ENCODE assay signal across 8 cellular contexts in genomic region chr12:4320287-4320858, GRCh38. TPM values are rescaled to one million over a fixed set of nuclear protein-coding genes. Genes with fewer than 3 reads are reported as not detected.
DNase-seq lines count a peak whose midpoint lies in the region; ATAC-seq and TF ChIP-seq lines count a peak whose summit lies in the region.

No MANE protein-coding gene starts in this region.

- ATAC-seq in GM21390 (IDR thresholded peaks at IDR 0.05; ENCODE audit: unreplicated experiment): peak; percentile 35
- peak; percentile 2 for ATAC-seq in HG03575 (IDR thresholded peaks at IDR 0.05; ENCODE audit: extremely low read depth, insufficient number of reproducible peaks, low FRiP score, unreplicated experiment)

- TF ChIP-seq POLR2A in breast epithelium (IDR thresholded peaks at IDR 0.05): no peak

- peaks cover 0 to 2% of the 10 kb centered on the region in 2 donors for H3K27me3 Mint-ChIP-seq in CD8-positive, alpha-beta memory T cell

- CTCF ChIA-PET in CD8-positive, alpha-beta memory T cell (lab: Charles Lee): no interaction called here

- peaks cover 20% of the 10 kb centered on the region for H3K4me1 ChIP-seq in CD8-positive, alpha-beta memory T cell (ENCODE audit: insufficient read depth, low read length)
- H3K4me1 ChIP-seq in breast epithelium (no peaks in the 10 kb centered on the region), mesodermal cell (ENCODE audit: control insufficient read depth, insufficient read depth, low read length, poor library complexity, severe bottlenecking) (peaks cover 16% of the 10 kb centered on the region)

- 8 to 12% methylated on average over 16 of the region's 18 CpGs for WGBS in mesodermal cell (ENCODE audit: insufficient coverage in 2 of 2), 2 experiments

- H3K27ac Mint-ChIP-seq in CD8-positive, alpha-beta memory T cell: peak overlapping the region; percentile 84 to 100 (median 96)

- H3K27me3 ChIP-seq in CD8-positive, alpha-beta memory T cell (ENCODE audit: insufficient read depth, low read length, poor library complexity, severe bottlenecking): no peaks in the 10 kb centered on the region
- no peaks in the 10 kb centered on the region for H3K27me3 ChIP-seq in breast epithelium

- no peak for DNase-seq in CD8-positive, alpha-beta memory T cell
- peak in 1 of 2 donors; percentile 35 for DNase-seq in breast epithelium (ENCODE audit: low spot score in 2 of 2)
- no peak for DNase-seq in NCI-H1694 (lab: John Stamatoyannopoulos, UW)
- no peak for DNase-seq in NCI-H2171 (lab: John Stamatoyannopoulos, UW)
- DNase-seq in D341Med (ENCODE audit: low spot score): no peak

- H3K4me3 Mint-ChIP-seq in CD8-positive, alpha-beta memory T cell: peak overlapping the region; percentile 92 to 98 (median 94)

- no peaks in the 10 kb centered on the region for H3K9me3 ChIP-seq in CD8-positive, alpha-beta memory T cell (ENCODE audit: low read length)
- H3K9me3 ChIP-seq in breast epithelium (no peaks in the 10 kb centered on the region), mesodermal cell (ENCODE audit: control insufficient read depth, low read length) (no peaks in the 10 kb centered on the region)

- H3K4me3 ChIP-seq in CD8-positive, alpha-beta memory T cell (ENCODE audit: low read length): peak overlapping the region; percentile 98
- peak overlapping the region; percentile 77 to 98 (median 94) for H3K4me3 ChIP-seq in breast epithelium
- H3K4me3 ChIP-seq in mesodermal cell (ENCODE audit: extremely low read depth, insufficient read depth, low read length, poor library complexity, severe bottlenecking): peak overlapping the region; percentile 97

- H3K36me3 Mint-ChIP-seq in CD8-positive, alpha-beta memory T cell: peaks cover 0 to 12% (median 2%) of the 10 kb centered on the region in 3 donors

- POLR2A ChIA-PET in CD8-positive, alpha-beta memory T cell (lab: Charles Lee): no interaction called here

- H3K4me1 Mint-ChIP-seq in CD8-positive, alpha-beta memory T cell: peaks cover 30 to 46% (median 44%) of the 10 kb centered on the region in 3 donors

- H3K27ac ChIP-seq in CD8-positive, alpha-beta memory T cell (ENCODE audit: low read depth, low read length): peak overlapping the region; percentile 72
- H3K27ac ChIP-seq in breast epithelium: peak overlapping the region; percentile 84 to 87
- peak overlapping the region; percentile 95 for H3K27ac ChIP-seq in mesodermal cell (ENCODE audit: low read depth, low read length, severe bottlenecking)

- no peak for TF ChIP-seq CTCF in breast epithelium (IDR thresholded peaks at IDR 0.05)

- no peaks in the 10 kb centered on the region for H3K9me3 Mint-ChIP-seq in CD8-positive, alpha-beta memory T cell

- intact Hi-C loops in breast epithelium (cut with DNase I; ENCODE audit: low total_unique reads): no loop called here

- H3K36me3 ChIP-seq in CD8-positive, alpha-beta memory T cell (ENCODE audit: insufficient read depth, low read length): no peaks in the 10 kb centered on the region
- no peaks in the 10 kb centered on the region for H3K36me3 ChIP-seq in breast epithelium
- H3K36me3 ChIP-seq in mesodermal cell (ENCODE audit: control insufficient read depth, insufficient read depth, low read length): peaks cover 26% of the 10 kb centered on the region

RNA-seq across cellular contexts. Expression of gene TIGAR, which starts 0.6 kb away (rescaled TPM):
- 10 to 100 TPM; 22.8 to 29.6 TPM for total RNA-seq in CD8-positive, alpha-beta memory T cell
- polyA plus RNA-seq in CD8-positive, alpha-beta memory T cell: 4.2 TPM
- 1 to 10 TPM; 2.9 to 7.5 (median 6.9) TPM for total RNA-seq in breast epithelium
- 9.8 TPM for polyA plus RNA-seq in mesodermal cell (2013, experiment 1 of 2)
- 12.9 TPM for polyA plus RNA-seq in mesodermal cell (2013, experiment 2 of 2)

RNA-seq across cellular contexts. Expression of gene CCND2, which starts 46.8 kb away (rescaled TPM):
- total RNA-seq in CD8-positive, alpha-beta memory T cell: 100 to 1,000 TPM; 784 to 792 TPM
- 72.4 TPM for polyA plus RNA-seq in CD8-positive, alpha-beta memory T cell
- 10 to 100 TPM; 43.3 to 72.8 (median 53.7) TPM for total RNA-seq in breast epithelium
- polyA plus RNA-seq in mesodermal cell (2013, experiment 1 of 2): 66.2 TPM
- polyA plus RNA-seq in mesodermal cell (2013, experiment 2 of 2): 66.9 TPM

RNA-seq across cellular contexts. Expression of gene FGF23, which starts 59.1 kb away (rescaled TPM):
- not detected for total RNA-seq in CD8-positive, alpha-beta memory T cell
- polyA plus RNA-seq in CD8-positive, alpha-beta memory T cell: not detected
- not detected for total RNA-seq in breast epithelium
- 1.4 TPM for polyA plus RNA-seq in mesodermal cell (2013, experiment 1 of 2)
- polyA plus RNA-seq in mesodermal cell (2013, experiment 2 of 2): 0.91 TPM

Comparison
In these comparisons a context has a peak if more than half of its experiments do, and no peak if none do; other contexts are left out.
1. RNA of gene CCND2, which starts 46.8 kb away (total RNA-seq): 784 to 792 TPM in CD8-positive, alpha-beta memory T cell; 43.3 to 72.8 TPM in breast epithelium; every median in the first group is over 10 times any median in the second.
2. Peak in every context shown above with its lines, with median percentiles within 50 percentile points of each other: H3K27ac ChIP-seq and H3K4me3 ChIP-seq.